In the genomic region with DNA sequence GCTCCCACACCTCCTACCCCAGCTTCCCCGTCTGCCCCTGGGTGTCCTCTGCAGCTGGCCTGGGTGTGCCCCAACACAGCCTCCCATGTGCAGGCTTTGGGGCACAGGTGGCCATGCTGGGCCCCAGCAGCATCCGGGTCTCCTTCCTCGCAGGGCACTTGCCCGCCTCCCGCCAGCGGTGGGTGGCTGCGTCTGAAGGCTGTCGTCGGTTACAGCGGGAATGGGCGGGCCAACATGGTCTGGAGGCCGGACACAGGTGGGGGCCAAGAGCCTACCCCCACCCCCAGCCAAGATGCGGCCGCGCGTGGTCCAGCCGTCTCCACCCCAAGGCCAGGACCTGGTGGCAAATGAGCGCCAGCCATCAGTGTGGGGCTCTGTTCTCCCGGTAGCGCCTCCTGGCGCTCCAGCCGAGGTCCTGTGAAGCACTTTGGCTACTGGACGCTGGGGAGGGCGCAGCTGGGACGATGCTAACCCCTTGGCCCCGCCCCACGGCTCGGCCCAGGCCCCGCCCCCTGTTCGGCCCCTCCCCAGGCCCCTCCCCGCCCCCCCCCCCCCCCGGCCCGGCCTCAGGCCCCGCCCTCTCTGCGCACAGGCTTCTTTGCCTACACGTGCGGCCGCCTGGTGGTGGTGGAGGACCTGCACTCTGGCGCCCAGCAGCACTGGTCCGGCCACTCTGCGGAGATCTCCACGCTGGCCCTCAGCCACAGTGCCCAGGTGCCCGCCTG, we compare ENCODE assay signal across 1 cellular context.
TF ChIP-seq lines count a peak whose summit lies in the region.

No MANE protein-coding gene starts in this region.

TF ChIP-seq in liver, 16 proteins besides CTCF, POLR2A, EP300 and RAD21:
- TF ChIP-seq, protein P1, sequence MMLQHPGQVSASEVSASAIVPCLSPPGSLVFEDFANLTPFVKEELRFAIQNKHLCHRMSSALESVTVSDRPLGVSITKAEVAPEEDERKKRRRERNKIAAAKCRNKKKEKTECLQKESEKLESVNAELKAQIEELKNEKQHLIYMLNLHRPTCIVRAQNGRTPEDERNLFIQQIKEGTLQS (IDR thresholded peaks at IDR 0.05) = no peak
- TF ChIP-seq SP1 (IDR thresholded peaks at IDR 0.05) (peak; percentile 38), FOXA2 (IDR thresholded peaks at IDR 0.05) (no peak), HNF4G (IDR thresholded peaks at IDR 0.05) (no peak), GABPA (IDR thresholded peaks at IDR 0.05 in 1 of 2, conservative IDR thresholded peaks at IDR 0.05 in 1 of 2) (peak in 1 of 2 donors; percentile 29), EGR1 (IDR thresholded peaks at IDR 0.05; ENCODE audit: low read depth in 2 of 2) (no peak), RXRA (IDR thresholded peaks at IDR 0.05) (no peak), TAF1 (conservative IDR thresholded peaks at IDR 0.05) (no peak)
- TF ChIP-seq, protein P2, sequence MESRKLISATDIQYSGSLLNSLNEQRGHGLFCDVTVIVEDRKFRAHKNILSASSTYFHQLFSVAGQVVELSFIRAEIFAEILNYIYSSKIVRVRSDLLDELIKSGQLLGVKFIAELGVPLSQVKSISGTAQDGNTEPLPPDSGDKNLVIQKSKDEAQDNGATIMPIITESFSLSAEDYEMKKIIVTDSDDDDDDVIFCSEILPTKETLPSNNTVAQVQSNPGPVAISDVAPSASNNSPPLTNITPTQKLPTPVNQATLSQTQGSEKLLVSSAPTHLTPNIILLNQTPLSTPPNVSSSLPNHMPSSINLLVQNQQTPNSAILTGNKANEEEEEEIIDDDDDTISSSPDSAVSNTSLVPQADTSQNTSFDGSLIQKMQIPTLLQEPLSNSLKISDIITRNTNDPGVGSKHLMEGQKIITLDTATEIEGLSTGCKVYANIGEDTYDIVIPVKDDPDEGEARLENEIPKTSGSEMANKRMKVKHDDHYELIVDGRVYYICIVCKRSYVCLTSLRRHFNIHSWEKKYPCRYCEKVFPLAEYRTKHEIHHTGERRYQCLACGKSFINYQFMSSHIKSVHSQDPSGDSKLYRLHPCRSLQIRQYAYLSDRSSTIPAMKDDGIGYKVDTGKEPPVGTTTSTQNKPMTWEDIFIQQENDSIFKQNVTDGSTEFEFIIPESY (IDR thresholded peaks at IDR 0.05) = no peak
- TF ChIP-seq, protein P3, sequence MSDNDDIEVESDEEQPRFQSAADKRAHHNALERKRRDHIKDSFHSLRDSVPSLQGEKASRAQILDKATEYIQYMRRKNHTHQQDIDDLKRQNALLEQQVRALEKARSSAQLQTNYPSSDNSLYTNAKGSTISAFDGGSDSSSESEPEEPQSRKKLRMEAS (IDR thresholded peaks at IDR 0.05) = no peak
